11 cellular contexts compared by ENCODE assay signal in genomic region chr6:122401104-122401503, GRCh38. TPM values are rescaled to one million over a fixed set of nuclear protein-coding genes. Genes with fewer than 3 reads are reported as not detected.
DNase-seq lines count a peak whose midpoint lies in the region; ATAC-seq and TF ChIP-seq lines count a peak whose summit lies in the region.
"Had no signal": no experiment of that assay in that cellular context is flagged by ENCODE, and none has a peak within 500 bp of the region (broad histone marks: within the 10 kb centered on the region; RNA-seq: fewer than 3 reads in every experiment).

No MANE protein-coding gene starts in this region.

- POLR2A ChIA-PET in WTC11 (lab: Charles Lee), result no interaction called here

- ATAC-seq in WTC11 (no peak), GM18858 (IDR thresholded peaks at IDR 0.05; ENCODE audit: unreplicated experiment) (no peak), HG03354 (IDR thresholded peaks at IDR 0.05; ENCODE audit: poor library complexity, severe bottlenecking, unreplicated experiment) (no peak), GM18498 (IDR thresholded peaks at IDR 0.05; ENCODE audit: unreplicated experiment) (no peak)
- no peak for ATAC-seq in stimulated activated naive CD8-positive, alpha-beta T cell treated with anti-CD3 and anti-CD28 coated beads, Interleukin-15, amount 100 ng/mL, for 72 hours

- DNase-seq in activated naive CD4-positive, alpha-beta T cell treated with anti-CD3 and anti-CD28 coated beads, Interleukin-2, amount 50 U/mL, for 16 hours, result no peak
- DNase-seq in WTC11 (ENCODE audit: low spot score), result no peak
- DNase-seq in foreskin fibroblast, result no peak
- DNase-seq in stimulated activated naive CD8-positive, alpha-beta T cell treated with anti-CD3 and anti-CD28 coated beads, Interleukin-15, amount 100 ng/mL, for 72 hours, result no peak
- DNase-seq: brain microvascular endothelial cell, NCI-H187 had no signal

- H3K9me3 Mint-ChIP-seq in activated naive CD4-positive, alpha-beta T cell treated with anti-CD3 and anti-CD28 coated beads, Interleukin-2, amount 50 U/mL, for 24 hours, result no peaks in the 10 kb centered on the region
- no peaks in the 10 kb centered on the region for H3K9me3 Mint-ChIP-seq in WTC11
- H3K9me3 Mint-ChIP-seq in stimulated activated naive CD8-positive, alpha-beta T cell treated with anti-CD3 and anti-CD28 coated beads, Interleukin-15, amount 100 ng/mL, for 72 hours, result no peaks in the 10 kb centered on the region

- H3K4me3 ChIP-seq in foreskin fibroblast (ENCODE audit: low read depth in 1 of 2, low read length in 2 of 2), result peak overlapping the region; percentile 93 to 95

- peak overlapping the region; percentile 99 for H3K4me3 Mint-ChIP-seq in activated naive CD4-positive, alpha-beta T cell treated with anti-CD3 and anti-CD28 coated beads, Interleukin-2, amount 50 U/mL, for 24 hours
- H3K4me3 Mint-ChIP-seq in WTC11, result peak overlapping the region; percentile 91
- H3K4me3 Mint-ChIP-seq in stimulated activated naive CD8-positive, alpha-beta T cell treated with anti-CD3 and anti-CD28 coated beads, Interleukin-15, amount 100 ng/mL, for 72 hours, result peak overlapping the region; percentile 95 to 100

- peaks cover 64% of the 10 kb centered on the region for H3K4me1 Mint-ChIP-seq in activated naive CD4-positive, alpha-beta T cell treated with anti-CD3 and anti-CD28 coated beads, Interleukin-2, amount 50 U/mL, for 24 hours
- peaks cover 17% of the 10 kb centered on the region for H3K4me1 Mint-ChIP-seq in WTC11
- peaks cover 50% of the 10 kb centered on the region for H3K4me1 Mint-ChIP-seq in stimulated activated naive CD8-positive, alpha-beta T cell treated with anti-CD3 and anti-CD28 coated beads, Interleukin-15, amount 100 ng/mL, for 72 hours

- H3K27me3 Mint-ChIP-seq in activated naive CD4-positive, alpha-beta T cell treated with anti-CD3 and anti-CD28 coated beads, Interleukin-2, amount 50 U/mL, for 24 hours, result no peaks in the 10 kb centered on the region
- peaks cover 40% of the 10 kb centered on the region for H3K27me3 Mint-ChIP-seq in WTC11 (ENCODE audit: low read depth)
- no peaks in the 10 kb centered on the region for H3K27me3 Mint-ChIP-seq in stimulated activated naive CD8-positive, alpha-beta T cell treated with anti-CD3 and anti-CD28 coated beads, Interleukin-15, amount 100 ng/mL, for 72 hours

- TF ChIP-seq CTCF in WTC11 (IDR thresholded peaks at IDR 0.05) (no peak), foreskin fibroblast (IDR thresholded peaks at IDR 0.05; ENCODE audit: low read depth, low read length) (no peak)

- H3K36me3 Mint-ChIP-seq in activated naive CD4-positive, alpha-beta T cell treated with anti-CD3 and anti-CD28 coated beads, Interleukin-2, amount 50 U/mL, for 24 hours, result peaks cover 5% of the 10 kb centered on the region
- no peaks in the 10 kb centered on the region for H3K36me3 Mint-ChIP-seq in WTC11

- peak overlapping the region; percentile 57 for H3K27ac Mint-ChIP-seq in activated naive CD4-positive, alpha-beta T cell treated with anti-CD3 and anti-CD28 coated beads, Interleukin-2, amount 50 U/mL, for 24 hours
- H3K27ac Mint-ChIP-seq in WTC11, result no peak overlapping the region
- peak overlapping the region in 1 of 2 donors; percentile 72 for H3K27ac Mint-ChIP-seq in stimulated activated naive CD8-positive, alpha-beta T cell treated with anti-CD3 and anti-CD28 coated beads, Interleukin-15, amount 100 ng/mL, for 72 hours
- H3K27ac Mint-ChIP-seq: CD14-positive monocyte had no signal

- CTCF ChIA-PET in WTC11 (lab: Charles Lee), result no interaction called here

TF ChIP-seq in WTC11, 78 proteins besides CTCF, POLR2A, EP300 and RAD21:
- TF ChIP-seq JUN (CRISPR knock-in tag; IDR thresholded peaks at IDR 0.05), result no peak
- TF ChIP-seq, protein P1, sequence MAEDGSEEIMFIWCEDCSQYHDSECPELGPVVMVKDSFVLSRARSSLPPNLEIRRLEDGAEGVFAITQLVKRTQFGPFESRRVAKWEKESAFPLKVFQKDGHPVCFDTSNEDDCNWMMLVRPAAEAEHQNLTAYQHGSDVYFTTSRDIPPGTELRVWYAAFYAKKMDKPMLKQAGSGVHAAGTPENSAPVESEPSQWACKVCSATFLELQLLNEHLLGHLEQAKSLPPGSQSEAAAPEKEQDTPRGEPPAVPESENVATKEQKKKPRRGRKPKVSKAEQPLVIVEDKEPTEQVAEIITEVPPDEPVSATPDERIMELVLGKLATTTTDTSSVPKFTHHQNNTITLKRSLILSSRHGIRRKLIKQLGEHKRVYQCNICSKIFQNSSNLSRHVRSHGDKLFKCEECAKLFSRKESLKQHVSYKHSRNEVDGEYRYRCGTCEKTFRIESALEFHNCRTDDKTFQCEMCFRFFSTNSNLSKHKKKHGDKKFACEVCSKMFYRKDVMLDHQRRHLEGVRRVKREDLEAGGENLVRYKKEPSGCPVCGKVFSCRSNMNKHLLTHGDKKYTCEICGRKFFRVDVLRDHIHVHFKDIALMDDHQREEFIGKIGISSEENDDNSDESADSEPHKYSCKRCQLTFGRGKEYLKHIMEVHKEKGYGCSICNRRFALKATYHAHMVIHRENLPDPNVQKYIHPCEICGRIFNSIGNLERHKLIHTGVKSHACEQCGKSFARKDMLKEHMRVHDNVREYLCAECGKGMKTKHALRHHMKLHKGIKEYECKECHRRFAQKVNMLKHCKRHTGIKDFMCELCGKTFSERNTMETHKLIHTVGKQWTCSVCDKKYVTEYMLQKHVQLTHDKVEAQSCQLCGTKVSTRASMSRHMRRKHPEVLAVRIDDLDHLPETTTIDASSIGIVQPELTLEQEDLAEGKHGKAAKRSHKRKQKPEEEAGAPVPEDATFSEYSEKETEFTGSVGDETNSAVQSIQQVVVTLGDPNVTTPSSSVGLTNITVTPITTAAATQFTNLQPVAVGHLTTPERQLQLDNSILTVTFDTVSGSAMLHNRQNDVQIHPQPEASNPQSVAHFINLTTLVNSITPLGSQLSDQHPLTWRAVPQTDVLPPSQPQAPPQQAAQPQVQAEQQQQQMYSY (CRISPR knock-in tag; IDR thresholded peaks at IDR 0.05), result no peak
- TF ChIP-seq SMAD3 (CRISPR knock-in tag; IDR thresholded peaks at IDR 0.05; ENCODE audit: borderline replicate concordance), result no peak
- no peak for TF ChIP-seq STAT6 (CRISPR knock-in tag; conservative IDR thresholded peaks at IDR 0.05; ENCODE audit: low read depth)
- TF ChIP-seq TEAD1 (CRISPR knock-in tag; IDR thresholded peaks at IDR 0.05), result no peak

RNA-seq across cellular contexts. Expression of gene HSF2, which starts 1.7 kb away (rescaled TPM):
- 10.6 to 12.1 TPM (median 11.8 TPM) in 3 replicates for total RNA-seq in WTC11 (2021)
